In genomic region chr3:5302661-5303060, GRCh38 we compare ENCODE assay signal across 18 cellular contexts.
DNase-seq lines count a peak whose midpoint lies in the region; ATAC-seq and TF ChIP-seq lines count a peak whose summit lies in the region.
"Had no signal": no experiment of that assay in that cellular context is flagged by ENCODE, and none has a peak within 500 bp of the region (broad histone marks: within the 10 kb centered on the region; RNA-seq: fewer than 3 reads in every experiment).

No MANE protein-coding gene starts in this region.

- H3K27me3 ChIP-seq in esophagus muscularis mucosa = no peaks in the 10 kb centered on the region
- H3K27me3 ChIP-seq in trophoblast cell (ENCODE audit: insufficient read depth, low read length) = no peaks in the 10 kb centered on the region
- H3K27me3 ChIP-seq in mesendoderm (ENCODE audit: insufficient read depth, low read length, poor library complexity) = no peaks in the 10 kb centered on the region

- no peak overlapping the region for H4K91ac ChIP-seq in trophoblast cell (ENCODE audit: low read depth, low read length)

- WGBS in esophagus muscularis mucosa = 94% methylated on average over 3 of the region's 3 CpGs
- no CpG with 5 or more reads among the region's 3 CpGs for WGBS in trophoblast cell (ENCODE audit: extremely low coverage, insufficient coverage, insufficient read length)
- WGBS in mesendoderm (ENCODE audit: extremely low coverage, insufficient coverage, low lambda C conversion rate) = no CpG with 5 or more reads among the region's 3 CpGs

- H3K4me3 ChIP-seq in esophagus muscularis mucosa (no peak overlapping the region), trophoblast cell (ENCODE audit: low read depth, low read length) (no peak overlapping the region), mesendoderm (ENCODE audit: low read length) (no peak overlapping the region)
- H3K4me3 ChIP-seq: A549 had no signal

- H3K4me3 Mint-ChIP-seq in stimulated activated naive CD8-positive, alpha-beta T cell treated with anti-CD3 and anti-CD28 coated beads, Interleukin-15, amount 100 ng/mL, for 72 hours = no peak overlapping the region
- H3K4me3 Mint-ChIP-seq: CD4-positive, alpha-beta memory T cell had no signal

- ATAC-seq in stimulated activated naive CD8-positive, alpha-beta T cell treated with anti-CD3 and anti-CD28 coated beads, Interleukin-15, amount 100 ng/mL, for 72 hours = peak; percentile 34
- no peak for ATAC-seq in stimulated activated naive CD8-positive, alpha-beta T cell treated with anti-CD3 and anti-CD28 coated beads, Interleukin-15, Interleukin-2, amounts not matched to agents 100 U/mL and 50 U/mL, for 24 hours
- ATAC-seq: A549 had no signal

- no peak overlapping the region for H3K23ac ChIP-seq in trophoblast cell (ENCODE audit: low read length)
- H3K23ac ChIP-seq in mesendoderm (ENCODE audit: low read length) = no peak overlapping the region

- no peak overlapping the region for H3K27ac Mint-ChIP-seq in stimulated activated naive CD8-positive, alpha-beta T cell treated with anti-CD3 and anti-CD28 coated beads, Interleukin-15, amount 100 ng/mL, for 72 hours
- H3K27ac Mint-ChIP-seq: CD4-positive, alpha-beta memory T cell had no signal

- no peak overlapping the region for H2BK12ac ChIP-seq in trophoblast cell (ENCODE audit: low read length)

- TF ChIP-seq POLR2A in esophagus muscularis mucosa (IDR thresholded peaks at IDR 0.05; ENCODE audit: low read depth) = no peak

- H3K4ac ChIP-seq in trophoblast cell (ENCODE audit: low read depth, low read length) (no peak overlapping the region), mesendoderm (ENCODE audit: low read depth, low read length) (no peak overlapping the region)

- H3K9me3 Mint-ChIP-seq in stimulated activated naive CD8-positive, alpha-beta T cell treated with anti-CD3 and anti-CD28 coated beads, Interleukin-15, amount 100 ng/mL, for 72 hours = no peaks in the 10 kb centered on the region
- H3K9me3 Mint-ChIP-seq: CD4-positive, alpha-beta memory T cell had no signal

- peaks cover 9% of the 10 kb centered on the region for H3K4me1 Mint-ChIP-seq in stimulated activated naive CD8-positive, alpha-beta T cell treated with anti-CD3 and anti-CD28 coated beads, Interleukin-15, amount 100 ng/mL, for 72 hours

- H3K9ac ChIP-seq in trophoblast cell (ENCODE audit: low read length) (no peak overlapping the region), mesendoderm (ENCODE audit: low read length) (no peak overlapping the region)

- H3K4me1 ChIP-seq in esophagus muscularis mucosa (peaks cover 0 to 19% (median 9%) of the 10 kb centered on the region in 4 donors), trophoblast cell (ENCODE audit: control insufficient read depth in 1 of 2, insufficient read depth in 2 of 2, low read length in 2 of 2) (no peaks in the 10 kb centered on the region), mesendoderm (ENCODE audit: control insufficient read depth, low read depth, low read length) (no peaks in the 10 kb centered on the region)

- H3K79me1 ChIP-seq in trophoblast cell (ENCODE audit: low read length) = no peaks in the 10 kb centered on the region
- no peaks in the 10 kb centered on the region for H3K79me1 ChIP-seq in mesendoderm (ENCODE audit: low read length)

- H3K18ac ChIP-seq in trophoblast cell (ENCODE audit: low read length) = no peak overlapping the region
- no peak overlapping the region for H3K18ac ChIP-seq in mesendoderm (ENCODE audit: low read length)

- H3K9me3 ChIP-seq in esophagus muscularis mucosa = no peaks in the 10 kb centered on the region
- H3K9me3 ChIP-seq in trophoblast cell (ENCODE audit: insufficient read depth, low read depth, low read length) = no peaks in the 10 kb centered on the region
- H3K9me3 ChIP-seq: A549 had no signal

- H2BK15ac ChIP-seq in mesendoderm (replicated peaks; ENCODE audit: low read depth) = no peak overlapping the region

- H3K56ac ChIP-seq in mesendoderm (ENCODE audit: low read length) = no peak overlapping the region

- H2AFZ ChIP-seq in trophoblast cell (ENCODE audit: insufficient read depth, low read length, poor library complexity) = no peak overlapping the region

- H3K27ac ChIP-seq in esophagus muscularis mucosa (replicated peaks in 1 of 4) = no peak overlapping the region
- no peak overlapping the region for H3K27ac ChIP-seq in trophoblast cell (ENCODE audit: low read depth, low read length)
- no peak overlapping the region for H3K27ac ChIP-seq in mesendoderm (ENCODE audit: low read depth, low read length)
- H3K27ac ChIP-seq: A549 had no signal

- H3K27me3 Mint-ChIP-seq in stimulated activated naive CD8-positive, alpha-beta T cell treated with anti-CD3 and anti-CD28 coated beads, Interleukin-15, amount 100 ng/mL, for 72 hours = peaks cover 6% of the 10 kb centered on the region

- H3K79me2 ChIP-seq in trophoblast cell (ENCODE audit: control insufficient read depth, insufficient read depth, low read length, poor library complexity) (no peaks in the 10 kb centered on the region), mesendoderm (ENCODE audit: control insufficient read depth, insufficient read depth, low read length) (no peaks in the 10 kb centered on the region)

- no peak overlapping the region for H4K12ac ChIP-seq in trophoblast cell (ENCODE audit: low read depth, low read length)

- DNase-seq in stimulated activated naive CD8-positive, alpha-beta T cell treated with anti-CD3 and anti-CD28 coated beads, Interleukin-15, amount 100 ng/mL, for 72 hours = no peak
- DNase-seq in stimulated activated naive CD8-positive, alpha-beta T cell treated with anti-CD3 and anti-CD28 coated beads, Interleukin-15, Interleukin-2, amounts not matched to agents 100 U/mL and 50 U/mL, for 24 hours = no peak
- DNase-seq in esophagus muscularis mucosa (ENCODE audit: extremely low spot score) (peak; percentile 60), trophoblast cell (peak; percentile 59 to 86), mesendoderm (no peak), HuH-7.5 (ENCODE audit: low spot score) (no peak)
- no peak for DNase-seq in activated CD4-positive, alpha-beta T cell treated with anti-CD3 and anti-CD28 coated beads, Interleukin-2, amount 50 U/mL, for 1 hour
- DNase-seq: 8988T; ACHN; AML-193; C1 segment of cervical spinal cord; Calu3; CD4-positive, alpha-beta memory T cell; COR-L47; DND-41; H7; HCEC 1CT had no signal

- H3K36me3 ChIP-seq in esophagus muscularis mucosa (no peaks in the 10 kb centered on the region), trophoblast cell (ENCODE audit: control insufficient read depth in 1 of 2, insufficient read depth in 2 of 2, low read length in 2 of 2) (no peaks in the 10 kb centered on the region), mesendoderm (ENCODE audit: control insufficient read depth, insufficient read depth, low read length) (no peaks in the 10 kb centered on the region)

- TF ChIP-seq CTCF in esophagus muscularis mucosa (IDR thresholded peaks at IDR 0.05) = no peak

- no peak overlapping the region for H3K14ac ChIP-seq in trophoblast cell (ENCODE audit: low read length)

- no peak overlapping the region for H2AK5ac ChIP-seq in trophoblast cell (ENCODE audit: low read length)
- no peak overlapping the region for H2AK5ac ChIP-seq in mesendoderm (ENCODE audit: low read length)

- intact Hi-C loops in esophagus muscularis mucosa (cut with DNase I) = no loop called here

- no peak for TF ChIP-seq EP300 in esophagus muscularis mucosa (IDR thresholded peaks at IDR 0.05)

- H2BK120ac ChIP-seq in trophoblast cell (ENCODE audit: insufficient read depth, low read length, poor library complexity) = no peak overlapping the region
- no peak overlapping the region for H2BK120ac ChIP-seq in mesendoderm (ENCODE audit: low read depth, low read length)

- H4K8ac ChIP-seq in trophoblast cell (ENCODE audit: low read depth, low read length) (no peak overlapping the region), mesendoderm (ENCODE audit: low read depth, low read length) (no peak overlapping the region)

- no peak overlapping the region for H4K5ac ChIP-seq in mesendoderm (ENCODE audit: low read length)

- H3K4me2 ChIP-seq in trophoblast cell (ENCODE audit: low read length) = no peak overlapping the region
- H3K4me2 ChIP-seq in mesendoderm (ENCODE audit: low read length) = no peak overlapping the region
- H3K4me2 ChIP-seq: A549 had no signal

- H2BK5ac ChIP-seq in trophoblast cell (ENCODE audit: low read depth, low read length, poor library complexity) (no peak overlapping the region), mesendoderm (ENCODE audit: low read length) (no peak overlapping the region)

Comparison
In these comparisons a context has a peak if more than half of its experiments do, and no peak if none do; other contexts are left out.
1. DNase-seq: peak in esophagus muscularis mucosa (single experiment) and trophoblast cell (2 of 2); none in stimulated activated naive CD8-positive, alpha-beta T cell treated with anti-CD3 and anti-CD28 coated beads, Interleukin-15, amount 100 ng/mL, for 72 hours (0 of 2), stimulated activated naive CD8-positive, alpha-beta T cell treated with anti-CD3 and anti-CD28 coated beads, Interleukin-15, Interleukin-2, amounts not matched to agents 100 U/mL and 50 U/mL, for 24 hours (single experiment), mesendoderm (single experiment), activated CD4-positive, alpha-beta T cell treated with anti-CD3 and anti-CD28 coated beads, Interleukin-2, amount 50 U/mL, for 1 hour (single experiment) and HuH-7.5 (single experiment).